10 cellular contexts compared by ENCODE assay signal in genomic region chr20:33372993-33373441, GRCh38. TPM values are rescaled to one million over a fixed set of nuclear protein-coding genes. Genes with fewer than 3 reads are reported as not detected.
DNase-seq lines count a peak whose midpoint lies in the region; ATAC-seq, FAIRE-seq and TF ChIP-seq lines count a peak whose summit lies in the region.
"Had no signal": no experiment of that assay in that cellular context is flagged by ENCODE, and none has a peak within 500 bp of the region (broad histone marks: within the 10 kb centered on the region; RNA-seq: fewer than 3 reads in every experiment).

No MANE protein-coding gene starts in this region.

- CTCF ChIA-PET in activated CD4-positive, alpha-beta memory T cell treated with anti-CD3 and anti-CD28 coated beads, Interleukin-2, amount 10 ng/mL, durations not matched to agents 7 days and 5 days (lab: Charles Lee), result interaction anchor here (0.7 kb wide), 2 partner anchors 31 to 115 kb away, joined by 3 to 4 read pairs; no protein-coding TSS in a partner anchor

- peaks cover 63% of the 10 kb centered on the region for H3K4me1 Mint-ChIP-seq in activated CD4-positive, alpha-beta memory T cell treated with anti-CD3 and anti-CD28 coated beads, Interleukin-2, amount 10 ng/mL, durations not matched to agents 7 days and 5 days
- peaks cover 46 to 47% of the 10 kb centered on the region in 2 donors for H3K4me1 Mint-ChIP-seq in immature natural killer cell

- DNase-seq in GM12891 (ENCODE audit: insufficient read length, low spot score) (no peak), immature natural killer cell (no peak), DMS 273 (lab: John Stamatoyannopoulos, UW; ENCODE audit: unreplicated experiment) (no peak), GM13976 (ENCODE audit: low spot score) (no peak), HT-29 (ENCODE audit: low spot score) (no peak)
- no peak for DNase-seq in activated CD4-positive, alpha-beta memory T cell treated with anti-CD3 and anti-CD28 coated beads, Interleukin-2, amount 10 ng/mL, durations not matched to agents 7 days and 5 days
- DNase-seq: NCI-H1092 treated with DMSO at 0.1 percent for 48 hours had no signal

- no peak overlapping the region for H3K4me3 Mint-ChIP-seq in activated CD4-positive, alpha-beta memory T cell treated with anti-CD3 and anti-CD28 coated beads, Interleukin-2, amount 10 ng/mL, durations not matched to agents 7 days and 5 days
- peak overlapping the region; percentile 22 to 72 (median 70) for H3K4me3 Mint-ChIP-seq in immature natural killer cell
- H3K4me3 Mint-ChIP-seq: mesothelial cell of epicardium had no signal

- no peaks in the 10 kb centered on the region for H3K9me3 Mint-ChIP-seq in activated CD4-positive, alpha-beta memory T cell treated with anti-CD3 and anti-CD28 coated beads, Interleukin-2, amount 10 ng/mL, durations not matched to agents 7 days and 5 days
- no peaks in the 10 kb centered on the region for H3K9me3 Mint-ChIP-seq in immature natural killer cell

- POLR2A ChIA-PET in activated CD4-positive, alpha-beta memory T cell treated with anti-CD3 and anti-CD28 coated beads, Interleukin-2, amount 10 ng/mL, durations not matched to agents 7 days and 5 days (lab: Charles Lee), result interaction anchor here (0.7 to 2.0 kb wide), 5 partner anchors 16 to 427 kb away, joined by 3 to 12 read pairs (median 5); partner anchors contain the start of gene CDK5RAP1

- H3K27ac ChIP-seq in 22Rv1, result peak overlapping the region; percentile 92

- peak overlapping the region; percentile 70 for H3K27ac Mint-ChIP-seq in activated CD4-positive, alpha-beta memory T cell treated with anti-CD3 and anti-CD28 coated beads, Interleukin-2, amount 10 ng/mL, durations not matched to agents 7 days and 5 days
- peak overlapping the region; percentile 89 to 100 (median 96) for H3K27ac Mint-ChIP-seq in immature natural killer cell

- peak; percentile 38 for FAIRE-seq in GM12891 (lab: Jason Lieb, UNC)

- TF ChIP-seq CTCF in 22Rv1 (IDR thresholded peaks at IDR 0.05), result no peak
- TF ChIP-seq CTCF in GM13976 (IDR thresholded peaks at IDR 0.05; ENCODE audit: borderline replicate concordance, control extremely low read depth, extremely low read depth, insufficient read depth, missing control alignments), result no peak

- TF ChIP-seq POLR2A in GM12891 (IDR thresholded peaks at IDR 0.05; ENCODE audit: low read depth, low read length), result no peak
- TF ChIP-seq POLR2A in GM18505 (IDR thresholded peaks at IDR 0.05; ENCODE audit: borderline replicate concordance, extremely low read depth, insufficient read depth, insufficient read length), result no peak

- ATAC-seq in GM18505 (IDR thresholded peaks at IDR 0.05; ENCODE audit: unreplicated experiment), result no peak

- H3K36me3 Mint-ChIP-seq in activated CD4-positive, alpha-beta memory T cell treated with anti-CD3 and anti-CD28 coated beads, Interleukin-2, amount 10 ng/mL, durations not matched to agents 7 days and 5 days (ENCODE audit: low read depth), result peaks cover 35% of the 10 kb centered on the region
- H3K36me3 Mint-ChIP-seq in immature natural killer cell, result peaks cover 7 to 29% (median 28%) of the 10 kb centered on the region in 3 donors

- H3K27me3 Mint-ChIP-seq in activated CD4-positive, alpha-beta memory T cell treated with anti-CD3 and anti-CD28 coated beads, Interleukin-2, amount 10 ng/mL, durations not matched to agents 7 days and 5 days, result no peaks in the 10 kb centered on the region
- peaks cover 2 to 13% (median 6%) of the 10 kb centered on the region in 3 donors for H3K27me3 Mint-ChIP-seq in immature natural killer cell (ENCODE audit: low read depth in 3 of 3)

- in situ Hi-C loops in GM13976 (cut with MboI; ENCODE audit: low sequenced_read_pairs, unreplicated experiment), result no loop called here

TF ChIP-seq in GM12891, 5 proteins besides CTCF, POLR2A, EP300 and RAD21:
- TF ChIP-seq PAX5 (IDR thresholded peaks at IDR 0.05; ENCODE audit: insufficient read depth, low read length, severe bottlenecking), result no peak
- no peak for TF ChIP-seq TAF1 (IDR thresholded peaks at IDR 0.05; ENCODE audit: low read depth, low read length)
- TF ChIP-seq POLR2AphosphoS5 (IDR thresholded peaks at IDR 0.05; ENCODE audit: low read depth, low read length), result no peak
- no peak for TF ChIP-seq SPI1 (IDR thresholded peaks at IDR 0.05; ENCODE audit: low read depth, low read length)
- no peak for TF ChIP-seq POU2F2 (IDR thresholded peaks at IDR 0.05; ENCODE audit: low read depth, low read length)

RNA-seq across cellular contexts. Expression of gene CDK5RAP1, which starts 28.3 kb away (rescaled TPM):
- 19.8 TPM for polyA plus RNA-seq in GM12891 (2012; ENCODE audit: low read depth, missing spikeins)
- 10 to 100 TPM; 30.2 to 33.3 TPM for total RNA-seq in activated CD4-positive, alpha-beta memory T cell treated with anti-CD3 and anti-CD28 coated beads, Interleukin-2, amount 10 ng/mL, durations not matched to agents 7 days and 5 days
- 10 to 100 TPM; 20.4 to 32.3 (median 20.9) TPM for polyA plus RNA-seq in immature natural killer cell
- total RNA-seq in HT-29 (2014; rRNA removed; shearing (Covaris generic)), result 34.4 and 39.3 TPM in 2 replicates
